8 cellular contexts compared by ENCODE assay signal in the genomic region with DNA sequence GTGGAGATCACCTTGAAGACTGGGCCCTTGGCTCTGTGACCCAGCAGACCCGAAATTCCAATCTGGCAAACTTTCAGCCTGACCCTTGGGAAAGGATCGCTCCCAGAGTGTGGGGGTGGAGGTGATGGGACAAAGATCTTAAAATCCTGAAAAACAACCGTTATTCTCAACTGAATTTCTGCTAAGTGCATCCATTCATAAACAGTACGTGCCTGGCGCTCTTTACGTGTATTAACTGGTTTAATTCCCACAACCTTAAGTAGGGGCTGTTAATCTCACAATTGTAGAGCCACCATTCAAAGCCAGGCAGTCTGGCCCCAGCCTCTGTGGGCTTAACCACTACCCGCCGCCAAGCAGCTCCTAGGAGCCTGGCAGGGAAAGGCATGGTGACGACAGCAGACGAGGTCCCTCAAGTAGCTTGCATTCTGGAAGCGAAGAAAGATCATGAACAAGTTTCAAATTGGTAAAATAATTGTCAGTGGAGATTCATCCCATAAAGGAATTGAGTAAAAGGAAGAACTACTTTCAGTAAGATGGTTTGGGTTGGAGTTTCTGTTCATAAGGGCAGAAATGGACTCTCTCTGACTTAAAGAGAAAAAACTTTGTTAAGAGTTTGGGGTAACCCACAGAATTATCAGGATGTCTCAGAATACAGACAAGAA.
DNase-seq lines count a peak whose midpoint lies in the region; ATAC-seq and TF ChIP-seq lines count a peak whose summit lies in the region.

No MANE protein-coding gene starts in this region.

- peaks cover 97% of the 10 kb centered on the region for H3K4me1 ChIP-seq in BLaER1

- peak; percentile 19 for ATAC-seq in GM19025 (IDR thresholded peaks at IDR 0.05; ENCODE audit: low read depth, unreplicated experiment)
- peak; percentile 23 for ATAC-seq in HG03342 (IDR thresholded peaks at IDR 0.05; ENCODE audit: unreplicated experiment)

- peak overlapping the region; percentile 91 for H3K4me2 ChIP-seq in BLaER1

- TF ChIP-seq CTCF in RWPE1 (conservative IDR thresholded peaks at IDR 0.05; ENCODE audit: low read depth) = no peak
- TF ChIP-seq CTCF in brain microvascular endothelial cell (IDR thresholded peaks at IDR 0.05; ENCODE audit: low read depth, low read length, missing control alignments) = no peak

- DNase-seq in RWPE1 (ENCODE audit: low spot score) = no peak
- no peak for DNase-seq in brain microvascular endothelial cell
- DNase-seq in iris pigment epithelial cell (ENCODE audit: low read depth) = peak; percentile 10
- peak; percentile 41 for DNase-seq in stimulated activated CD4-positive, alpha-beta T cell treated with anti-CD3 and anti-CD28 coated beads, Interleukin-4, amount 100 ng/mL, for 24 hours
- DNase-seq in HuH-7 (ENCODE audit: low spot score) = no peak

- H4K20me1 ChIP-seq in BLaER1 = no peaks in the 10 kb centered on the region

- no peaks in the 10 kb centered on the region for H3K27me3 ChIP-seq in BLaER1
- H3K27me3 ChIP-seq in brain microvascular endothelial cell (replicated peaks) = no peaks in the 10 kb centered on the region

- H3K27ac ChIP-seq in BLaER1 (peak overlapping the region; percentile 92), RWPE1 (peak overlapping the region; percentile 55), brain microvascular endothelial cell (no peak overlapping the region)

- peaks cover 7% of the 10 kb centered on the region; the same call in 1 of the 2 replicates for H3K9me3 ChIP-seq in BLaER1

- in situ Hi-C loops in brain microvascular endothelial cell (cut with HindIII; ENCODE audit: low pct_ligation_motif_present, low sequenced_read_pairs) = no loop called here

- no peaks in the 10 kb centered on the region for H3K36me3 ChIP-seq in BLaER1
- no peaks in the 10 kb centered on the region for H3K36me3 ChIP-seq in brain microvascular endothelial cell (replicated peaks)

- POLR2A ChIA-PET in RWPE1 (lab: Yijun Ruan, JAX; ENCODE audit: low non-redundant PET) = no interaction called here

- peak overlapping the region; percentile 80 for H3K9ac ChIP-seq in BLaER1

- H3K4me3 ChIP-seq in BLaER1 (peak overlapping the region; percentile 64), brain microvascular endothelial cell (ENCODE audit: low read depth, low read length) (peak overlapping the region; percentile 54)

- CTCF ChIA-PET in RWPE1 (lab: Yijun Ruan, JAX) = interaction anchor here (0.6 to 1.1 kb wide), 2 partner anchors 16 to 169 kb away, joined by 4 read pairs; no protein-coding TSS in a partner anchor

Comparison
In these comparisons a context has a peak if more than half of its experiments do, and no peak if none do; other contexts are left out.
1. DNase-seq: peak in iris pigment epithelial cell (single experiment) and stimulated activated CD4-positive, alpha-beta T cell treated with anti-CD3 and anti-CD28 coated beads, Interleukin-4, amount 100 ng/mL, for 24 hours (single experiment); none in RWPE1 (single experiment), brain microvascular endothelial cell (single experiment) and HuH-7 (single experiment).